Comparison of ENCODE assay signal across 28 cellular contexts in the genomic region with DNA sequence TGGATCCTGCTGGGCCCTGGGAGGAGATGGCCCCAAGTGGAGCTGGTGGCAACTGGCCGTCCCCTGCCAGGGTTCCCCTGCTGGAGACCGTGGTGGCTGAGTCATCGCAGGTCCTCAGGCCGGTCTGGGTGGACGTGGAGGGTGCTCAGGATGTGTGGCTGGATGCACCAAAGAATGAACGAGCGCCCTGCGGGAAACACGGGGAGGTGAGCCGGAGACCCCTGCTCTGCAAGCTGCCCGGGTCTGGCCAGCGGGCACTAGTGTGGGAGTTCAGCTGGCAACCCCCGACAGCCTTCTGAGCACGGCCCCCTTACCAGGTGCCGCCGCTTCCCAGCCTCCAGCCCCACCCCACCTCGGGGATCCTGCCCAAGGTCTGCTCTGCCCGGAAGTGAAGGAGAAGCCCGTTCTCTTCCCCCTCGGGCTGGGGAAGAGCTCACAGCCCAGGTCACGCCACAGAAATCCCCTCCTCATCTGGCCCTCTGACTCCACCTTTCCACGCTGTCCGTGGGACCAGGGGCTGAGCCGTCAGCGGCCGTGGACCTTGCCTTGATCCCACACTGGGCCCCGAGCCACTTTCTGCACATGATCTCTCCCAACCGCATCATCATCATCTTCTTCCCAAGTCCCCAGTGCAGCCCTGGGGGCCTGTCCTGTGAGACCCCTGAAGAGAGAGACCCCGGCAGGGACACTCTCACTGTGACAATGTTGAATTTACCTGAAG.
DNase-seq lines count a peak whose midpoint lies in the region; ATAC-seq, FAIRE-seq and TF ChIP-seq lines count a peak whose summit lies in the region.
"Had no signal": no experiment of that assay in that cellular context is flagged by ENCODE, and none has a peak within 500 bp of the region (broad histone marks: within the 10 kb centered on the region; RNA-seq: fewer than 3 reads in every experiment).

No MANE protein-coding gene starts in this region.

- no peak overlapping the region for H3K27ac ChIP-seq in left ventricle myocardium inferior (replicated peaks)
- H3K27ac ChIP-seq in H1 (ENCODE audit: low read depth, low read length) = no peak overlapping the region
- H3K27ac ChIP-seq in mesenchymal stem cell (ENCODE audit: low read length, poor library complexity, severe bottlenecking) = no peak overlapping the region
- no peak overlapping the region for H3K27ac ChIP-seq in substantia nigra (ENCODE audit: low read depth, low read length, poor library complexity, severe bottlenecking)
- H3K27ac ChIP-seq: HL-60, SK-N-MC had no signal

- FAIRE-seq in H1 (lab: Jason Lieb, UNC) (no peak), GM19239 (lab: Jason Lieb, UNC) (no peak)
- FAIRE-seq: A204.1, GM12878 had no signal

- H3K27me3 ChIP-seq in left ventricle myocardium inferior (ENCODE audit: low read depth) (peaks cover 39% of the 10 kb centered on the region), H1 (replicated peaks in 1 of 4; ENCODE audit: control insufficient read depth in 3 of 4, extremely low read depth in 1 of 4, insufficient read depth in 3 of 4, low read length in 3 of 4) (no peaks in the 10 kb centered on the region), mesenchymal stem cell (ENCODE audit: control insufficient read depth in 1 of 2, insufficient read depth in 1 of 2, low read length in 2 of 2) (no peaks in the 10 kb centered on the region)

- H4K8ac ChIP-seq in H1 (ENCODE audit: extremely low read depth, insufficient read depth, low read length) = no peak overlapping the region
- no peak overlapping the region for H4K8ac ChIP-seq in mesenchymal stem cell (ENCODE audit: low read length)

- TF ChIP-seq POLR2A in H1 (IDR thresholded peaks at IDR 0.05; ENCODE audit: control extremely low read depth in 1 of 2, low read depth in 2 of 2, low read length in 2 of 2) = no peak

- H3K36me3 ChIP-seq in left ventricle myocardium inferior (no peaks in the 10 kb centered on the region), H1 (ENCODE audit: control insufficient read depth in 2 of 4, insufficient read depth in 4 of 4, low read length in 3 of 4) (no peaks in the 10 kb centered on the region), mesenchymal stem cell (ENCODE audit: control insufficient read depth in 1 of 2, insufficient read depth in 2 of 2, low read depth in 1 of 2, low read length in 2 of 2) (no peaks in the 10 kb centered on the region)

- POLR2A ChIA-PET in H1 (lab: Charles Lee; ENCODE audit: partially characterized antibody) = no interaction called here

- no peaks in the 10 kb centered on the region for H3K79me1 ChIP-seq in H1 (ENCODE audit: low read depth, low read length)
- H3K79me1 ChIP-seq in mesenchymal stem cell (replicated peaks; ENCODE audit: low read length, poor library complexity, severe bottlenecking) = no peaks in the 10 kb centered on the region

- H4K20me1 ChIP-seq in H1 (replicated peaks in 1 of 2; ENCODE audit: control insufficient read depth in 1 of 2, insufficient read depth in 2 of 2, low read length in 2 of 2) = peaks cover 0 to 2% of the 10 kb centered on the region in 2 experiments

- no peak overlapping the region for H2AK5ac ChIP-seq in H1 (ENCODE audit: low read depth, low read length)
- no peak overlapping the region for H2AK5ac ChIP-seq in mesenchymal stem cell (ENCODE audit: low read length, severe bottlenecking)

- TF ChIP-seq EP300 in H1 (IDR thresholded peaks at IDR 0.05; ENCODE audit: borderline replicate concordance in 1 of 2, low read depth in 2 of 2, low read length in 2 of 2) = no peak

- H3K18ac ChIP-seq in H1 (ENCODE audit: extremely low read depth, low read length) (no peak overlapping the region), mesenchymal stem cell (ENCODE audit: low read depth in 1 of 2, low read length in 2 of 2) (no peak overlapping the region)

- no peak for TF ChIP-seq RAD21 in H1 (IDR thresholded peaks at IDR 0.05 in 1 of 2, conservative IDR thresholded peaks at IDR 0.05 in 1 of 2; ENCODE audit: low read depth in 2 of 2, low read length in 2 of 2)

- H2BK20ac ChIP-seq in H1 (ENCODE audit: low read length) = no peak overlapping the region

- no peak overlapping the region for H3K4me3 ChIP-seq in left ventricle myocardium inferior
- H3K4me3 ChIP-seq in H1 (ENCODE audit: extremely low read depth in 1 of 4, insufficient read depth in 2 of 4, low read depth in 3 of 4, low read length in 4 of 4) = no peak overlapping the region
- no peak overlapping the region for H3K4me3 ChIP-seq in mesenchymal stem cell (ENCODE audit: insufficient read depth in 1 of 2, low read depth in 1 of 2, low read length in 2 of 2)
- H3K4me3 ChIP-seq: GM12878, SK-N-MC had no signal

- no peak overlapping the region for H3K56ac ChIP-seq in H1 (replicated peaks; ENCODE audit: insufficient read length, low read depth, low read length)

- H3K23ac ChIP-seq in H1 (ENCODE audit: insufficient read length) = no peak overlapping the region
- H3K23ac ChIP-seq in mesenchymal stem cell (ENCODE audit: low read length in 2 of 2) = no peak overlapping the region

- H3K9me3 ChIP-seq in left ventricle myocardium inferior (replicated peaks) = no peaks in the 10 kb centered on the region
- H3K9me3 ChIP-seq in H1 (ENCODE audit: insufficient read depth in 2 of 2, low read depth in 1 of 2, low read length in 1 of 2) = no peaks in the 10 kb centered on the region; a peak in 1 of 4 replicates
- H3K9me3 ChIP-seq in mesenchymal stem cell (ENCODE audit: control insufficient read depth, low read length) = no peaks in the 10 kb centered on the region
- H3K9me3 ChIP-seq: Caco-2 had no signal

- 94% methylated on average over 17 of the region's 29 CpGs; no CpG with 5 or more reads in 1 of the 2 experiments for WGBS in H1 (ENCODE audit: extremely low coverage in 1 of 2, insufficient coverage in 1 of 2, insufficient read length in 1 of 2, insufficient replicate concordance in 2 of 2, low coverage in 1 of 2, low lambda C conversion rate in 2 of 2, missing lambda C conversion rate in 1 of 2), 2 experiments
- WGBS in mesenchymal stem cell = 88% methylated on average over 29 of the region's 29 CpGs

- H3K14ac ChIP-seq in H1 (ENCODE audit: insufficient read length) (no peak overlapping the region), mesenchymal stem cell (ENCODE audit: low read length in 2 of 2) (no peak overlapping the region)

- H2BK120ac ChIP-seq in H1 (replicated peaks; ENCODE audit: low read depth, low read length) (no peak overlapping the region), mesenchymal stem cell (ENCODE audit: low read depth, low read length) (no peak overlapping the region)

- TF ChIP-seq CTCF in left ventricle myocardium inferior (IDR thresholded peaks at IDR 0.05; ENCODE audit: borderline replicate concordance) (no peak), H1 (IDR thresholded peaks at IDR 0.05; ENCODE audit: control extremely low read depth in 1 of 3, insufficient read depth in 1 of 3, low read depth in 1 of 3, low read length in 3 of 3) (no peak)

- H2BK12ac ChIP-seq in H1 (ENCODE audit: low read depth, low read length) (0 out of 2 replicates have a peak overlapping the region, but pooled peaks have one; percentile 39), mesenchymal stem cell (ENCODE audit: low read length in 2 of 2) (no peak overlapping the region)

- peaks cover 5% of the 10 kb centered on the region; the same call in 1 of the 2 replicates for H3K23me2 ChIP-seq in H1 (ENCODE audit: low read depth, low read length)

- no peak overlapping the region for H3K4ac ChIP-seq in H1 (replicated peaks; ENCODE audit: insufficient read length, low read depth, low read length)
- no peak overlapping the region for H3K4ac ChIP-seq in mesenchymal stem cell (ENCODE audit: low read depth in 1 of 2, low read length in 2 of 2)

- H3K9ac ChIP-seq in H1 (replicated peaks in 1 of 4; ENCODE audit: extremely low read depth in 1 of 4, low read depth in 3 of 4, low read length in 3 of 4) (no peak overlapping the region), mesenchymal stem cell (ENCODE audit: low read length) (no peak overlapping the region)

- H2BK5ac ChIP-seq in H1 (ENCODE audit: low read depth, low read length) (no peak overlapping the region), mesenchymal stem cell (ENCODE audit: low read depth, low read length, poor library complexity, severe bottlenecking) (peak overlapping the region; percentile 35)

- ATAC-seq in left cardiac atrium = no peak
- ATAC-seq: CD8-positive, alpha-beta T cell; GM12878 had no signal

- CTCF ChIA-PET in H1 (lab: Charles Lee; ENCODE audit: partially characterized antibody) = interaction anchor here (0.8 to 2.2 kb wide), 4 partner anchors 9 to 178 kb away, joined by 3 to 4 read pairs (median 3); no protein-coding TSS in a partner anchor

- H3K79me2 ChIP-seq in H1 (ENCODE audit: control insufficient read depth in 1 of 2, insufficient read depth in 2 of 2, low read length in 2 of 2) = no peaks in the 10 kb centered on the region

- intact Hi-C loops in left cardiac atrium (cut with DNase I) (no loop called here), left ventricle myocardium inferior (cut with micrococcal nuclease) (no loop called here), posterior vena cava (cut with DNase I) (no loop called here)

- H2AFZ ChIP-seq in H1 (ENCODE audit: low read length) (no peak overlapping the region), mesenchymal stem cell (ENCODE audit: low read depth, low read length) (no peak overlapping the region)

- no peak overlapping the region for H3K4me2 ChIP-seq in H1 (ENCODE audit: insufficient read depth in 1 of 2, low read depth in 2 of 2, low read length in 2 of 2)
- H3K4me2 ChIP-seq in mesenchymal stem cell (ENCODE audit: low read length, poor library complexity, severe bottlenecking) = no peak overlapping the region

- peaks cover 6% of the 10 kb centered on the region for H3K4me1 ChIP-seq in left ventricle myocardium inferior
- H3K4me1 ChIP-seq in H1 (replicated peaks in 1 of 4; ENCODE audit: control insufficient read depth in 3 of 4, insufficient read depth in 4 of 4, low read length in 3 of 4) = peaks cover 0 to 2% (median 0%) of the 10 kb centered on the region in 4 experiments; a peak in 2 of 7 replicates
- no peaks in the 10 kb centered on the region for H3K4me1 ChIP-seq in mesenchymal stem cell (ENCODE audit: control insufficient read depth, insufficient read depth, low read depth, low read length)
- H3K4me1 ChIP-seq: Caco-2 had no signal

- no peak overlapping the region for H4K91ac ChIP-seq in H1 (replicated peaks; ENCODE audit: insufficient read length, low read length)
- H4K91ac ChIP-seq in mesenchymal stem cell (ENCODE audit: low read length) = no peak overlapping the region

- H2BK15ac ChIP-seq in H1 (ENCODE audit: low read length) (peak overlapping the region; percentile 61; the same call in 1 of the 2 replicates), mesenchymal stem cell (ENCODE audit: low read depth, poor library complexity, severe bottlenecking) (no peak overlapping the region)

- DNase-seq in left cardiac atrium (peak; percentile 18), left ventricle myocardium inferior (no peak), H1 (ENCODE audit: low read depth in 1 of 2, low spot score in 2 of 2) (no peak), mesenchymal stem cell (no peak), posterior vena cava (ENCODE audit: low spot score) (peak; percentile 68), AG20443 (ENCODE audit: low spot score) (no peak), substantia nigra (lab: John Stamatoyannopoulos, UW) (no peak), GM19239 (ENCODE audit: insufficient read length, low spot score) (no peak)
- DNase-seq: C1 segment of cervical spinal cord; Caco-2; CD8-positive, alpha-beta T cell; DMS79; EL; GDM1; GOT3; HCEC 1CT; NCI-H1048; NCI-H1417; NCI-H1694; NCI-H2029 treated with DMSO at 0.1 percent for 48 hours; NCI-H2227 treated with DMSO at 0.1 percent for 48 hours; NCI-H526 treated with DMSO at 0.1 percent for 48 hours; RPMI8226; SIG-M5 had no signal

- H4K5ac ChIP-seq in H1 (ENCODE audit: insufficient read length, low read depth, low read length) = no peak overlapping the region

Comparison
In these comparisons a context has a peak if more than half of its experiments do, and no peak if none do; other contexts are left out.
1. DNase-seq: peak in left cardiac atrium (single experiment) and posterior vena cava (single experiment); none in left ventricle myocardium inferior (single experiment), H1 (0 of 2), mesenchymal stem cell (single experiment), AG20443 (single experiment), substantia nigra (0 of 49) and GM19239 (single experiment).